ENCODE assay signal across 18 cellular contexts in genomic region chr22:19517171-19517500, GRCh38. TPM values are rescaled to one million over a fixed set of nuclear protein-coding genes. Genes with fewer than 3 reads are reported as not detected.
DNase-seq lines count a peak whose midpoint lies in the region; ATAC-seq, FAIRE-seq and TF ChIP-seq lines count a peak whose summit lies in the region.
"Had no signal": no experiment of that assay in that cellular context is flagged by ENCODE, and none has a peak within 500 bp of the region (broad histone marks: within the 10 kb centered on the region; RNA-seq: fewer than 3 reads in every experiment).

No MANE protein-coding gene starts in this region.

- peak overlapping the region in 1 of 2 experiments; percentile 54; a peak in 2 of 4 replicates for H3K9ac ChIP-seq in K562 (ENCODE audit: insufficient read depth in 1 of 2, low read depth in 2 of 2, low read length in 2 of 2)
- no peak overlapping the region for H3K9ac ChIP-seq in mammary epithelial cell (ENCODE audit: insufficient read depth, low read length)

- no peak for ATAC-seq in K562
- ATAC-seq: CD8-positive, alpha-beta T cell had no signal

- H3K36me3 ChIP-seq in K562 (ENCODE audit: control insufficient read depth, insufficient read depth, low read length), result peaks cover 100% of the 10 kb centered on the region
- no peaks in the 10 kb centered on the region for H3K36me3 ChIP-seq in mammary epithelial cell (ENCODE audit: insufficient read depth, low read length)
- H3K36me3 ChIP-seq in tibial nerve, result no peaks in the 10 kb centered on the region

- BruUV-seq in K562 (replicated peaks; lab: Mats Ljungman, UMichigan) (no TSS peak), mammary epithelial cell (replicated peaks; lab: Mats Ljungman, UMichigan) (no TSS peak)

- dilution Hi-C loops in mammary epithelial cell (cut with HindIII; ENCODE audit: low sequenced_read_pairs), result no loop called here

- peaks cover 4% of the 10 kb centered on the region for H3K9me3 Mint-ChIP-seq in nephron
- H3K9me3 Mint-ChIP-seq: HFFc6 had no signal

- H3K27me3 ChIP-seq in K562 (ENCODE audit: control insufficient read depth in 2 of 2, insufficient read depth in 2 of 2, low read length in 2 of 2) (no peaks in the 10 kb centered on the region), mammary epithelial cell (ENCODE audit: insufficient read depth, low read length) (no peaks in the 10 kb centered on the region), tibial nerve (peaks cover 0 to under 1% of the 10 kb centered on the region in 2 donors)

- H3K9me1 ChIP-seq in K562 (ENCODE audit: control insufficient read depth, insufficient read depth, low read length), result peaks cover 5% of the 10 kb centered on the region

- H3K4me1 Mint-ChIP-seq in nephron, result peaks cover 11% of the 10 kb centered on the region
- H3K4me1 Mint-ChIP-seq: CD14-positive monocyte had no signal

- H3K27ac ChIP-seq in K562 (ENCODE audit: extremely low read depth, low read depth, low read length) (no peak overlapping the region), mammary epithelial cell (ENCODE audit: insufficient read depth, low read depth, low read length) (no peak overlapping the region), tibial nerve (no peak overlapping the region)
- H3K27ac ChIP-seq: 22Rv1, HL-60 had no signal

- DNase-seq in activated effector memory CD4-positive, alpha-beta T cell treated with anti-CD3 and anti-CD28 coated beads, Interleukin-2, amount 50 U/mL, for 16 hours, result peak; percentile 33
- no peak for DNase-seq in activated effector memory CD4-positive, alpha-beta T cell treated with Interleukin-2 at 50 U/mL for 16 hours
- DNase-seq in K562 (ENCODE audit: extremely low read depth in 1 of 4, low spot score in 3 of 4) (no peak), urothelium cell line (ENCODE audit: low spot score) (peak; percentile 4), GM19239 (ENCODE audit: insufficient read length, low spot score) (no peak), mammary epithelial cell (no peak), tibial nerve (ENCODE audit: low spot score in 2 of 2) (no peak)
- DNase-seq: CD8-positive, alpha-beta T cell; COR-L47; DND-41; GDM1; HCEC 1CT; HFFc6 had no signal

- H2AFZ ChIP-seq in K562 (ENCODE audit: low read depth, low read length), result no peak overlapping the region
- H2AFZ ChIP-seq in mammary epithelial cell (ENCODE audit: low read depth, low read length), result no peak overlapping the region

- H3K4me3 ChIP-seq in K562, result no peak overlapping the region
- no peak overlapping the region for H3K4me3 ChIP-seq in mammary epithelial cell (replicated peaks in 1 of 3; ENCODE audit: insufficient read depth in 1 of 3, low read depth in 2 of 3, low read length in 3 of 3)
- H3K4me3 ChIP-seq in tibial nerve, result no peak overlapping the region

- H3K79me2 ChIP-seq in K562 (ENCODE audit: control insufficient read depth, insufficient read depth, low read length) (no peaks in the 10 kb centered on the region), mammary epithelial cell (ENCODE audit: insufficient read depth, low read length) (no peaks in the 10 kb centered on the region)

- no peak overlapping the region for H3K4me3 Mint-ChIP-seq in nephron
- H3K4me3 Mint-ChIP-seq: CD14-positive monocyte; CD8-positive, alpha-beta T cell; HFFc6 had no signal

- no peak for TF ChIP-seq CTCF in K562 (IDR thresholded peaks at IDR 0.05 in 2 of 3, conservative IDR thresholded peaks at IDR 0.05 in 1 of 3; ENCODE audit: insufficient read depth in 2 of 3, low read depth in 1 of 3, low read length in 3 of 3)
- no peak for TF ChIP-seq CTCF in nephron (IDR thresholded peaks at IDR 0.05; ENCODE audit: unreplicated experiment in 3 of 3)
- TF ChIP-seq CTCF in mammary epithelial cell (conservative IDR thresholded peaks at IDR 0.05 in 1 of 2, IDR thresholded peaks at IDR 0.05 in 1 of 2; ENCODE audit: extremely low read depth in 1 of 2, insufficient read depth in 1 of 2, low read depth in 1 of 2, low read length in 2 of 2), result no peak
- TF ChIP-seq CTCF in tibial nerve (IDR thresholded peaks at IDR 0.05), result no peak

- peaks cover 0 to 11% of the 10 kb centered on the region in 2 experiments; a peak in 2 of 5 replicates for H3K4me1 ChIP-seq in K562 (replicated peaks in 1 of 2; ENCODE audit: control insufficient read depth in 2 of 2, insufficient read depth in 2 of 2, low read length in 2 of 2)
- no peaks in the 10 kb centered on the region for H3K4me1 ChIP-seq in mammary epithelial cell (ENCODE audit: insufficient read depth, low read length)
- H3K4me1 ChIP-seq in tibial nerve, result no peaks in the 10 kb centered on the region

- intact Hi-C loops in K562 (cut with micrococcal nuclease) (no loop called here), mammary epithelial cell (cut with micrococcal nuclease) (no loop called here)

- POLR2A ChIA-PET in K562 (lab: Yijun Ruan, JAX), result interaction anchor here (0.6 to 4.6 kb wide), 8 partner anchors 8 to 383 kb away, joined by 3 to 33 read pairs (median 6); partner anchors contain the start of gene CDC45

- TF ChIP-seq RAD21 in K562 (CRISPR knock-in tag; conservative IDR thresholded peaks at IDR 0.05 in 1 of 2, IDR thresholded peaks at IDR 0.05 in 1 of 2), result no peak

- H3K27me3 Mint-ChIP-seq in nephron (ENCODE audit: low read depth), result peaks cover 6% of the 10 kb centered on the region

- H3K9me3 ChIP-seq in K562 (replicated peaks; ENCODE audit: control insufficient read depth, insufficient read depth, low read depth, low read length) (no peaks in the 10 kb centered on the region), mammary epithelial cell (replicated peaks; ENCODE audit: insufficient read depth, low read length) (no peaks in the 10 kb centered on the region), tibial nerve (peaks cover 0 to 11% (median 0%) of the 10 kb centered on the region in 4 donors)

- in situ Hi-C loops in K562 (cut with MboI) (no loop called here), mammary epithelial cell (cut with MboI; ENCODE audit: low sequenced_read_pairs in 2 of 2) (no loop called here)

- FAIRE-seq in K562 (lab: Jason Lieb, UNC), result no peak
- FAIRE-seq in urothelium cell line (lab: Jason Lieb, UNC), result peak; percentile 50
- FAIRE-seq in GM19239 (lab: Jason Lieb, UNC), result no peak

- no peak for TF ChIP-seq EP300 in K562 (IDR thresholded peaks at IDR 0.05; ENCODE audit: low read length)
- TF ChIP-seq EP300 in tibial nerve (IDR thresholded peaks at IDR 0.05), result no peak

- H4K20me1 ChIP-seq in K562 (replicated peaks; ENCODE audit: control insufficient read depth, insufficient read depth, low read length), result peaks cover 12% of the 10 kb centered on the region
- no peaks in the 10 kb centered on the region for H4K20me1 ChIP-seq in mammary epithelial cell (ENCODE audit: insufficient read depth, low read length)

- TF ChIP-seq POLR2A in K562 (conservative IDR thresholded peaks at IDR 0.05), result no peak
- TF ChIP-seq POLR2A in tibial nerve (IDR thresholded peaks at IDR 0.05), result no peak

- peaks cover 29% of the 10 kb centered on the region for H3K36me3 Mint-ChIP-seq in nephron (ENCODE audit: low read depth)
- H3K36me3 Mint-ChIP-seq: CD8-positive, alpha-beta T cell had no signal

- H3K4me2 ChIP-seq in K562 (ENCODE audit: insufficient read depth, low read length) (no peak overlapping the region), mammary epithelial cell (ENCODE audit: insufficient read depth, low read depth, low read length) (no peak overlapping the region)

- CTCF ChIA-PET in K562 (lab: Yijun Ruan, JAX; ENCODE audit: low intra/inter-chr PET ratio) (no interaction called here), mammary epithelial cell (lab: Charles Lee; ENCODE audit: low non-redundant PET) (no interaction called here)

- WGBS in K562 (ENCODE audit: insufficient coverage, low coverage, missing lambda C conversion rate), result 96% methylated on average over 10 of the region's 10 CpGs
- 98% methylated on average over 9 of the region's 10 CpGs for WGBS in mammary epithelial cell (ENCODE audit: low coverage, missing lambda C conversion rate)
- WGBS in tibial nerve, 2 donors, result 88 to 93% methylated on average over 8 to 10 of the region's 10 CpGs

- peak overlapping the region in 2 of 3 experiments; percentile 91 to 97 for H3K27ac Mint-ChIP-seq in nephron
- H3K27ac Mint-ChIP-seq: CD8-positive, alpha-beta T cell; HFFc6 had no signal

RNA-seq across cellular contexts. Expression of gene CLDN5, which starts 7.1 kb away (rescaled TPM):
- total RNA-seq in K562 (2011; cell fraction: chromatin; rRNA removed; ENCODE audit: low replicate concordance), result not detected in 2 replicates
- not detected in 2 replicates for total RNA-seq in K562 (2011; cell fraction: nucleolus; rRNA removed)
- not detected in 2 replicates for total RNA-seq in K562 (2011; cell fraction: nucleoplasm; rRNA removed)
- not detected in 2 replicates for total RNA-seq in K562 (2014; rRNA removed)
- total RNA-seq in K562 (2014; rRNA removed; fragmentation: Illumina TruSeq; extraction: Trizol), result not detected in 2 replicates
- total RNA-seq in K562 (2015; rRNA removed; fragmentation: Illumina TruSeq; extraction: Trizol), result not detected in 2 replicates
- total RNA-seq in K562 (2021), result 0.16 and 0.20 TPM in 2 replicates
- not detected in 2 replicates for polyA plus RNA-seq in K562 (2011; rRNA removed)
- polyA plus RNA-seq in K562 (2011; cell fraction: cytosol; rRNA removed), result not detected in 2 replicates
- polyA plus RNA-seq in K562 (2011; cell fraction: nucleus; rRNA removed), result not detected in 2 replicates
- 0.08 and 0.18 TPM in 2 replicates for polyA plus RNA-seq in K562 (2012)
- polyA plus RNA-seq in K562 (2014; fragmentation: Illumina TruSeq; extraction: Trizol), result not detected in 2 replicates
- not detected for polyA plus RNA-seq in K562 (2014; fragmentation: Nextera tagmentation; extraction: Ambion mirVana)
- polyA plus RNA-seq in K562 (2014; rRNA removed), result not detected in 2 replicates
- polyA minus RNA-seq in K562 (2011; rRNA and poly(A)+ RNA removed), result not detected in 2 replicates
- not detected in 2 replicates for polyA minus RNA-seq in K562 (2011; cell fraction: cytosol; rRNA and poly(A)+ RNA removed)
- polyA minus RNA-seq in K562 (2011; cell fraction: nucleus; rRNA and poly(A)+ RNA removed), result not detected in 2 replicates
- total RNA-seq in mammary epithelial cell, result not detected
- polyA plus RNA-seq in mammary epithelial cell, result 0.03 TPM
- polyA minus RNA-seq in mammary epithelial cell, result not detected
- 100 to 1,000 TPM; 102 to 226 (median 170) TPM for total RNA-seq in tibial nerve
- total RNA-seq: CD8-positive, alpha-beta T cell; H4 had no signal

RNA-seq across cellular contexts. Expression of gene CDC45, which starts 37.4 kb away (rescaled TPM):
- total RNA-seq in K562 (2011; cell fraction: chromatin; rRNA removed; ENCODE audit: low replicate concordance), result 810 and 853 TPM in 2 replicates
- 339 and 346 TPM in 2 replicates for total RNA-seq in K562 (2011; cell fraction: nucleolus; rRNA removed)
- 307 and 398 TPM in 2 replicates for total RNA-seq in K562 (2011; cell fraction: nucleoplasm; rRNA removed)
- total RNA-seq in K562 (2014; rRNA removed) (415 and 450 TPM in 2 replicates), K562 (2014; rRNA removed; fragmentation: Illumina TruSeq; extraction: Trizol) (263 and 295 TPM in 2 replicates), K562 (2015; rRNA removed; fragmentation: Illumina TruSeq; extraction: Trizol) (239 and 251 TPM in 2 replicates), K562 (2021) (312 and 319 TPM in 2 replicates), mammary epithelial cell (10 to 100 TPM in 1 of 2 donors, 1 to 10 TPM in 1; 2.2 to 31.1 TPM), tibial nerve (under 1 TPM in 1 of 4 donors, not detected in 3; 0.98 TPM)
- polyA plus RNA-seq in K562 (2011; rRNA removed) (580 and 584 TPM in 2 replicates), K562 (2014; fragmentation: Illumina TruSeq; extraction: Trizol) (412 and 430 TPM in 2 replicates), K562 (2014; fragmentation: Nextera tagmentation; extraction: Ambion mirVana) (100 to 1,000 TPM; 276 to 465 TPM), K562 (2014; rRNA removed) (410 and 427 TPM in 2 replicates), mammary epithelial cell (49.3 TPM)
- 370 and 430 TPM in 2 replicates for polyA plus RNA-seq in K562 (2011; cell fraction: cytosol; rRNA removed)
- polyA plus RNA-seq in K562 (2011; cell fraction: nucleus; rRNA removed), result 642 and 944 TPM in 2 replicates
- polyA plus RNA-seq in K562 (2012), result 267 and 326 TPM in 2 replicates
- polyA minus RNA-seq in K562 (2011; rRNA and poly(A)+ RNA removed), result 415 and 540 TPM in 2 replicates
- 153 and 162 TPM in 2 replicates for polyA minus RNA-seq in K562 (2011; cell fraction: cytosol; rRNA and poly(A)+ RNA removed)
- polyA minus RNA-seq in K562 (2011; cell fraction: nucleus; rRNA and poly(A)+ RNA removed), result 185 and 445 TPM in 2 replicates
- polyA minus RNA-seq in mammary epithelial cell, result 33.7 TPM
- polyA plus RNA-seq: CD14-positive monocyte had no signal

RNA-seq across cellular contexts. Expression of gene UFD1, which starts 38.1 kb away (rescaled TPM):
- total RNA-seq in K562 (2011; cell fraction: chromatin; rRNA removed; ENCODE audit: low replicate concordance), result 307 and 375 TPM in 2 replicates
- total RNA-seq in K562 (2011; cell fraction: nucleolus; rRNA removed), result 219 and 230 TPM in 2 replicates
- total RNA-seq in K562 (2011; cell fraction: nucleoplasm; rRNA removed), result 278 and 374 TPM in 2 replicates
- total RNA-seq in K562 (2014; rRNA removed) (238 and 290 TPM in 2 replicates), K562 (2014; rRNA removed; fragmentation: Illumina TruSeq; extraction: Trizol) (361 and 365 TPM in 2 replicates), K562 (2015; rRNA removed; fragmentation: Illumina TruSeq; extraction: Trizol) (330 and 363 TPM in 2 replicates), K562 (2021) (284 and 307 TPM in 2 replicates), mammary epithelial cell (10 to 100 TPM; 63.3 to 98.2 TPM), tibial nerve (10 to 100 TPM; 26.9 to 38.1 (median 30.1) TPM)
- polyA plus RNA-seq in K562 (2011; rRNA removed) (428 and 564 TPM in 2 replicates), K562 (2014; fragmentation: Illumina TruSeq; extraction: Trizol) (551 and 645 TPM in 2 replicates), K562 (2014; fragmentation: Nextera tagmentation; extraction: Ambion mirVana) (100 to 1,000 TPM; 503 to 627 TPM), K562 (2014; rRNA removed) (321 and 446 TPM in 2 replicates), mammary epithelial cell (225 TPM)
- polyA plus RNA-seq in K562 (2011; cell fraction: cytosol; rRNA removed), result 516 and 625 TPM in 2 replicates
- polyA plus RNA-seq in K562 (2011; cell fraction: nucleus; rRNA removed), result 577 and 723 TPM in 2 replicates
- 381 and 502 TPM in 2 replicates for polyA plus RNA-seq in K562 (2012)
- 432 and 439 TPM in 2 replicates for polyA minus RNA-seq in K562 (2011; rRNA and poly(A)+ RNA removed)
- 143 and 172 TPM in 2 replicates for polyA minus RNA-seq in K562 (2011; cell fraction: cytosol; rRNA and poly(A)+ RNA removed)
- polyA minus RNA-seq in K562 (2011; cell fraction: nucleus; rRNA and poly(A)+ RNA removed), result 99.8 and 195 TPM in 2 replicates
- polyA minus RNA-seq in mammary epithelial cell, result 147 TPM

Comparison
In these comparisons a context has a peak if more than half of its experiments do, and no peak if none do; other contexts are left out.
1. DNase-seq: peak in activated effector memory CD4-positive, alpha-beta T cell treated with anti-CD3 and anti-CD28 coated beads, Interleukin-2, amount 50 U/mL, for 16 hours (single experiment) and urothelium cell line (single experiment); none in activated effector memory CD4-positive, alpha-beta T cell treated with Interleukin-2 at 50 U/mL for 16 hours (single experiment), K562 (0 of 4), GM19239 (single experiment), mammary epithelial cell (single experiment) and tibial nerve (0 of 2).
2. RNA of gene CLDN5, which starts 7.1 kb away (total RNA-seq): 102 to 226 TPM in tibial nerve; 0.16 to 0.20 TPM in K562 and not detected in mammary epithelial cell; every median in the first group is over 10 times any median in the second.
3. RNA of gene CDC45, which starts 37.4 kb away (total RNA-seq): 239 to 853 TPM in K562; 2.2 to 31.1 TPM in mammary epithelial cell and 0.98 TPM in tibial nerve; every median in the first group is over 4 times any median in the second.